Comparison of ENCODE assay signal across 8 cellular contexts in the genomic region with DNA sequence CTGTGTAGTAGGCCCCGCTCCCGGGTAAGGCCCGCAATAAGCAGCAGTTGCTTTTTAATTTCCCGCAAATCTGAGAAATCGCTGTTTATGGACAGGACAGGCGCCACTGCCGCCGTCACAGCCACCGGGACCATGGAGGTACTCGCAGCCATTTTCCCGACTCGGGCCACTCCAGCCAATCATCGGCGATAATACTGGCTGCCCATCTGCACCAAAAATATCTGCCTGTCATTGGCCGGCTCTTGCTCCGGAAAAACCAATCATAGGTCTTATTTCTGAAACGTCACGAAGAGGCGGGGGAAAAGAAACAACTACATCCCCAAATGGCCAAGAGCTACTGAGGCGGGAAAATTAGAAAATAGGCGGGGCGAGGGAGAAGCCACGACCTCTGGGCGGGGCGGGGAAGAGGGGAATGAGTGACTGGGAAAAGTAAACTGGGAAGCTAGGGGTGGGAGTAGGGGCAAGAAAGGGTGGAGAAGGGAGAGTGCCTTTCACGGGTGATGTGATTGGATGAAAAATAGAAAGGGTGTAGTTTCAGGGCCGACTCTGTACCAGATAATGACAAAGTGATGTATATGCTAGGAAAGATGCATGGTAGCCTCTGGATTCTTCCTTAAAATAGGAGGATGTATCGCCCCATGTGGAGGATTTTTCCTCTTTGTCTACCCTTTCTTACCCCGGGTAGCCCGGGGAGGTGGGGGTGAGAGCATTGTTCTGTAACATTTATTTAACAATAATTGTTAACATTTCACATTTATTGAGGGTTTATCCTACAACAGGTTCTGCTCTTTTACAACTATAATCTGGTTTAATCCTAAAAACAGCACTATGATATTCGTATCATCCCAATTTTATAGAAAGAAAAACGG.
DNase-seq lines count a peak whose midpoint lies in the region; ATAC-seq, FAIRE-seq and TF ChIP-seq lines count a peak whose summit lies in the region.

A gene with protein sequence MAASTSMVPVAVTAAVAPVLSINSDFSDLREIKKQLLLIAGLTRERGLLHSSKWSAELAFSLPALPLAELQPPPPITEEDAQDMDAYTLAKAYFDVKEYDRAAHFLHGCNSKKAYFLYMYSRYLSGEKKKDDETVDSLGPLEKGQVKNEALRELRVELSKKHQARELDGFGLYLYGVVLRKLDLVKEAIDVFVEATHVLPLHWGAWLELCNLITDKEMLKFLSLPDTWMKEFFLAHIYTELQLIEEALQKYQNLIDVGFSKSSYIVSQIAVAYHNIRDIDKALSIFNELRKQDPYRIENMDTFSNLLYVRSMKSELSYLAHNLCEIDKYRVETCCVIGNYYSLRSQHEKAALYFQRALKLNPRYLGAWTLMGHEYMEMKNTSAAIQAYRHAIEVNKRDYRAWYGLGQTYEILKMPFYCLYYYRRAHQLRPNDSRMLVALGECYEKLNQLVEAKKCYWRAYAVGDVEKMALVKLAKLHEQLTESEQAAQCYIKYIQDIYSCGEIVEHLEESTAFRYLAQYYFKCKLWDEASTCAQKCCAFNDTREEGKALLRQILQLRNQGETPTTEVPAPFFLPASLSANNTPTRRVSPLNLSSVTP (minus strand): TSS at position 163 of the 869 bp plus-strand sequence. CDS start 11 bp downstream, at position 152.

- TF ChIP-seq CTCF in AG09319 (IDR thresholded peaks at IDR 0.05; ENCODE audit: low read depth, low read length) = no peak

- peak; percentile 97 for FAIRE-seq in islet of Langerhans (lab: Jason Lieb, UNC)

- DNase-seq in AG09319 (ENCODE audit: extremely low read depth, low read depth) (peak; percentile 90), NCI-H446 treated with DMSO at 0.1 percent for 48 hours (lab: John Stamatoyannopoulos, UW) (peak; percentile 97), cerebellar cortex (ENCODE audit: low spot score) (peak; percentile 99)
- DNase-seq in stimulated activated CD4-positive, alpha-beta T cell treated with anti-CD3 and anti-CD28 coated beads, Interleukin-12 subunit alpha, Interleukin-12 subunit beta, amount 100 ng/mL, for 4 hours = peak; percentile 80

- peak; percentile 97 for ATAC-seq in GM19035 (IDR thresholded peaks at IDR 0.05; ENCODE audit: unreplicated experiment)
- ATAC-seq in HG03354 (IDR thresholded peaks at IDR 0.05; ENCODE audit: poor library complexity, severe bottlenecking, unreplicated experiment) = peak; percentile 98
- ATAC-seq in activated CD4-positive, CD25-positive, alpha-beta regulatory T cell treated with anti-CD3 and anti-CD28 coated beads, Interleukin-2, amount 50 U/mL, for 24 hours = peak; percentile 98 to 99

Comparison
In these comparisons a context has a peak if more than half of its experiments do, and no peak if none do; other contexts are left out.
1. Peak in every context shown above with its lines: DNase-seq and ATAC-seq.